Comparison of ENCODE assay signal across 13 cellular contexts in genomic region chr5:112077180-112077579, GRCh38.
DNase-seq lines count a peak whose midpoint lies in the region; ATAC-seq and TF ChIP-seq lines count a peak whose summit lies in the region.
"Had no signal": no experiment of that assay in that cellular context is flagged by ENCODE, and none has a peak within 500 bp of the region (broad histone marks: within the 10 kb centered on the region; RNA-seq: fewer than 3 reads in every experiment).

No MANE protein-coding gene starts in this region.

- DNase-seq in fibroblast of villous mesenchyme (ENCODE audit: low read depth) (peak; percentile 27), caudate nucleus (lab: John Stamatoyannopoulos, UW) (no peak), A673 (ENCODE audit: low spot score) (no peak)
- no peak for DNase-seq in effector memory CD8-positive, alpha-beta T cell
- DNase-seq: activated CD4-positive, alpha-beta T cell treated with anti-CD3 and anti-CD28 coated beads for 1 hour; COR-L47; NCI-H1930; pancreas had no signal

- peak; percentile 88 for ATAC-seq in GM18519 (IDR thresholded peaks at IDR 0.05; ENCODE audit: low FRiP score, unreplicated experiment)
- peak; percentile 66 for ATAC-seq in GM21526 (IDR thresholded peaks at IDR 0.05; ENCODE audit: low FRiP score, unreplicated experiment)
- peak; percentile 85 for ATAC-seq in HG03342 (IDR thresholded peaks at IDR 0.05; ENCODE audit: unreplicated experiment)
- no peak for ATAC-seq in effector memory CD8-positive, alpha-beta T cell (replicated peaks)
- no peak for ATAC-seq in stimulated activated memory B cell treated with anti-CD40 and anti-IgM and Interleukin-4, amounts not matched to agents 10 μg/mL and 1 μg/mL and 100 μg/mL, for 72 hours
- ATAC-seq: pancreas, Right ventricle myocardium inferior had no signal

- peaks cover 2 to 12% of the 10 kb centered on the region in 2 donors for H3K9me3 Mint-ChIP-seq in effector memory CD8-positive, alpha-beta T cell
- peaks cover 4% of the 10 kb centered on the region for H3K9me3 Mint-ChIP-seq in stimulated activated memory B cell treated with anti-CD40 and anti-IgM and Interleukin-4, amounts not matched to agents 10 μg/mL and 1 μg/mL and 100 μg/mL, for 72 hours

- no peak overlapping the region for H3K4me3 Mint-ChIP-seq in effector memory CD8-positive, alpha-beta T cell
- H3K4me3 Mint-ChIP-seq in stimulated activated memory B cell treated with anti-CD40 and anti-IgM and Interleukin-4, amounts not matched to agents 10 μg/mL and 1 μg/mL and 100 μg/mL, for 72 hours = no peak overlapping the region

- POLR2A ChIA-PET in A673 (lab: Charles Lee; ENCODE audit: low non-redundant PET) = no interaction called here

- H3K4me1 Mint-ChIP-seq in effector memory CD8-positive, alpha-beta T cell (ENCODE audit: low read depth in 2 of 2) = no peaks in the 10 kb centered on the region
- peaks cover 6% of the 10 kb centered on the region for H3K4me1 Mint-ChIP-seq in stimulated activated memory B cell treated with anti-CD40 and anti-IgM and Interleukin-4, amounts not matched to agents 10 μg/mL and 1 μg/mL and 100 μg/mL, for 72 hours

- intact Hi-C loops in A673 (cut with micrococcal nuclease; ENCODE audit: unreplicated experiment) = no loop called here

- H3K27ac ChIP-seq in caudate nucleus (ENCODE audit: low read depth, low read length) (no peak overlapping the region), A673 (ENCODE audit: low read depth, low read length, poor library complexity, severe bottlenecking) (no peak overlapping the region)
- H3K27ac ChIP-seq: pancreas had no signal

- TF ChIP-seq CTCF in fibroblast of villous mesenchyme (IDR thresholded peaks at IDR 0.05; ENCODE audit: insufficient read depth, low read depth, low read length) (no peak), A673 (conservative IDR thresholded peaks at IDR 0.05; ENCODE audit: low read depth, low read length) (no peak)

- H3K4me3 ChIP-seq in fibroblast of villous mesenchyme (ENCODE audit: low read depth, low read length) (no peak overlapping the region), A673 (ENCODE audit: low read depth, low read length, poor library complexity, severe bottlenecking) (no peak overlapping the region)
- H3K4me3 ChIP-seq: pancreas had no signal

- H3K27me3 ChIP-seq in A673 (replicated peaks; ENCODE audit: insufficient read depth, low read depth, low read length, poor library complexity) = peaks cover 3% of the 10 kb centered on the region
- H3K27me3 ChIP-seq: pancreas had no signal

- no peaks in the 10 kb centered on the region for H3K4me1 ChIP-seq in A673 (ENCODE audit: insufficient read depth, low read length, poor library complexity, severe bottlenecking)
- H3K4me1 ChIP-seq: pancreas had no signal

- H3K36me3 ChIP-seq in A673 (ENCODE audit: insufficient read depth, low read length, poor library complexity, severe bottlenecking) = no peaks in the 10 kb centered on the region
- H3K36me3 ChIP-seq: pancreas had no signal

- H3K9me3 ChIP-seq in A673 (ENCODE audit: low read depth, low read length, poor library complexity, severe bottlenecking) = no peaks in the 10 kb centered on the region
- H3K9me3 ChIP-seq: pancreas had no signal

- H3K36me3 Mint-ChIP-seq in effector memory CD8-positive, alpha-beta T cell (ENCODE audit: insufficient read depth) = no peaks in the 10 kb centered on the region
- H3K36me3 Mint-ChIP-seq in stimulated activated memory B cell treated with anti-CD40 and anti-IgM and Interleukin-4, amounts not matched to agents 10 μg/mL and 1 μg/mL and 100 μg/mL, for 72 hours = no peaks in the 10 kb centered on the region

- CTCF ChIA-PET in A673 (lab: Charles Lee) = no interaction called here

- no peak overlapping the region for H3K27ac Mint-ChIP-seq in effector memory CD8-positive, alpha-beta T cell
- H3K27ac Mint-ChIP-seq in stimulated activated memory B cell treated with anti-CD40 and anti-IgM and Interleukin-4, amounts not matched to agents 10 μg/mL and 1 μg/mL and 100 μg/mL, for 72 hours = no peak overlapping the region

- H3K27me3 Mint-ChIP-seq in effector memory CD8-positive, alpha-beta T cell = peaks cover 0 to 24% of the 10 kb centered on the region in 2 donors
- no peaks in the 10 kb centered on the region for H3K27me3 Mint-ChIP-seq in stimulated activated memory B cell treated with anti-CD40 and anti-IgM and Interleukin-4, amounts not matched to agents 10 μg/mL and 1 μg/mL and 100 μg/mL, for 72 hours

- no TSS peak for BruUV-seq in A673 (replicated peaks; lab: Mats Ljungman, UMichigan)

Comparison
In these comparisons a context has a peak if more than half of its experiments do, and no peak if none do; other contexts are left out.
1. ATAC-seq: peak in GM18519 (single experiment), GM21526 (single experiment) and HG03342 (single experiment); none in effector memory CD8-positive, alpha-beta T cell (single experiment) and stimulated activated memory B cell treated with anti-CD40 and anti-IgM and Interleukin-4, amounts not matched to agents 10 μg/mL and 1 μg/mL and 100 μg/mL, for 72 hours (single experiment).